Comparison of ENCODE assay signal across 23 cellular contexts in genomic region chr2:79849241-79849640, GRCh38.
DNase-seq lines count a peak whose midpoint lies in the region; ATAC-seq, FAIRE-seq and TF ChIP-seq lines count a peak whose summit lies in the region.
"Had no signal": no experiment of that assay in that cellular context is flagged by ENCODE, and none has a peak within 500 bp of the region (broad histone marks: within the 10 kb centered on the region; RNA-seq: fewer than 3 reads in every experiment).

No MANE protein-coding gene starts in this region.

- H3K4me1 Mint-ChIP-seq in GM23338 (peaks cover 39% of the 10 kb centered on the region), neural progenitor cell (peaks cover 20% of the 10 kb centered on the region)
- H3K4me1 Mint-ChIP-seq: B cell had no signal

- H4K5ac ChIP-seq in H1 (ENCODE audit: insufficient read length, low read depth, low read length), result no peak overlapping the region

- no peak overlapping the region for H2BK5ac ChIP-seq in H1 (ENCODE audit: low read depth, low read length)

- no peak overlapping the region for H2BK12ac ChIP-seq in H1 (ENCODE audit: low read depth, low read length)

- no peak overlapping the region for H2BK15ac ChIP-seq in H1 (ENCODE audit: low read length)

- H3K14ac ChIP-seq in H1 (ENCODE audit: insufficient read length), result no peak overlapping the region

- H3F3A ChIP-seq in GM23338 (replicated peaks; ENCODE audit: low read depth) (no peaks in the 10 kb centered on the region), neural progenitor cell (ENCODE audit: low read depth) (no peaks in the 10 kb centered on the region)

- peak; percentile 83 for ATAC-seq in GM23338
- ATAC-seq: A549; CD8-positive, alpha-beta T cell had no signal

- no peak for TF ChIP-seq EP300 in H1 (IDR thresholded peaks at IDR 0.05; ENCODE audit: borderline replicate concordance in 1 of 2, low read depth in 2 of 2, low read length in 2 of 2)

- no peak overlapping the region for H3K4me3 Mint-ChIP-seq in GM23338
- no peak overlapping the region for H3K4me3 Mint-ChIP-seq in neural progenitor cell
- H3K4me3 Mint-ChIP-seq: B cell; CD4-positive, alpha-beta T cell; CD8-positive, alpha-beta T cell had no signal

- H2AFZ ChIP-seq in GM23338 (no peak overlapping the region), H1 (ENCODE audit: low read length) (no peak overlapping the region), neural progenitor cell (replicated peaks) (no peak overlapping the region)

- TF ChIP-seq POLR2A in H1 (IDR thresholded peaks at IDR 0.05; ENCODE audit: control extremely low read depth in 1 of 2, low read depth in 2 of 2, low read length in 2 of 2), result no peak

- DNase-seq in GM23338 (ENCODE audit: low spot score) (no peak), NT2/D1 (ENCODE audit: low read depth, low spot score) (peak; percentile 25), H1 (ENCODE audit: low read depth in 1 of 2, low spot score in 2 of 2) (no peak), neural progenitor cell (ENCODE audit: low spot score) (no peak), NCI-H187 (lab: John Stamatoyannopoulos, UW) (no peak), NAMALWA (ENCODE audit: low spot score) (no peak)
- DNase-seq in stimulated activated CD4-positive, alpha-beta T cell treated with anti-CD3 and anti-CD28 coated beads, Interleukin-15, amount 100 ng/mL, for 24 hours, result no peak
- DNase-seq: AML-193; Caco-2; Calu3; CD4-positive, alpha-beta T cell; CD8-positive, alpha-beta T cell; DMS79 treated with DMSO at 0.1 percent for 48 hours; GF-D8 had no signal

- H3K4me3 ChIP-seq in GM23338, result no peak overlapping the region
- H3K4me3 ChIP-seq in NT2/D1 (ENCODE audit: insufficient read length, low read depth), result no peak overlapping the region
- no peak overlapping the region for H3K4me3 ChIP-seq in H1 (ENCODE audit: extremely low read depth in 1 of 4, insufficient read depth in 2 of 4, low read depth in 3 of 4, low read length in 4 of 4)
- H3K4me3 ChIP-seq in neural progenitor cell, result no peak overlapping the region
- H3K4me3 ChIP-seq: A549; BLaER1 treated with 17β-estradiol and CSF1 and Interleukin-3, amounts not matched to agents 10 nM and 100 nM had no signal

- CTCF ChIA-PET in H1 (lab: Charles Lee; ENCODE audit: partially characterized antibody), result interaction anchor here (0.7 to 1.2 kb wide), 2 partner anchors 15 to 604 kb away, joined by 3 read pairs; no protein-coding TSS in a partner anchor

- H3K56ac ChIP-seq in H1 (replicated peaks; ENCODE audit: insufficient read length, low read depth, low read length), result no peak overlapping the region

- no peaks in the 10 kb centered on the region for H3K79me1 ChIP-seq in H1 (ENCODE audit: low read depth, low read length)

- peaks cover 6% of the 10 kb centered on the region; the same call in 1 of the 2 replicates for H3K9me2 ChIP-seq in GM23338 (ENCODE audit: insufficient read depth)

- no peak overlapping the region for H3K4ac ChIP-seq in H1 (replicated peaks; ENCODE audit: insufficient read length, low read depth, low read length)

- H4K20me1 ChIP-seq in GM23338 (replicated peaks; ENCODE audit: insufficient read depth), result no peaks in the 10 kb centered on the region
- H4K20me1 ChIP-seq in H1 (replicated peaks in 1 of 2; ENCODE audit: control insufficient read depth in 1 of 2, insufficient read depth in 2 of 2, low read length in 2 of 2), result no peaks in the 10 kb centered on the region
- H4K20me1 ChIP-seq in neural progenitor cell (ENCODE audit: low read depth), result no peaks in the 10 kb centered on the region
- H4K20me1 ChIP-seq: BLaER1 treated with 17β-estradiol and CSF1 and Interleukin-3, amounts not matched to agents 10 nM and 100 nM had no signal

- H3K9ac ChIP-seq in NT2/D1 (ENCODE audit: insufficient read length, low read depth) (no peak overlapping the region), H1 (replicated peaks in 1 of 4; ENCODE audit: extremely low read depth in 1 of 4, low read depth in 3 of 4, low read length in 3 of 4) (no peak overlapping the region), neural progenitor cell (no peak overlapping the region)
- H3K9ac ChIP-seq: BLaER1 treated with 17β-estradiol and CSF1 and Interleukin-3, amounts not matched to agents 10 nM and 100 nM had no signal

- TF ChIP-seq RAD21 in H1 (IDR thresholded peaks at IDR 0.05 in 1 of 2, conservative IDR thresholded peaks at IDR 0.05 in 1 of 2; ENCODE audit: low read depth in 2 of 2, low read length in 2 of 2), result no peak

- POLR2A ChIA-PET in H1 (lab: Charles Lee; ENCODE audit: partially characterized antibody), result no interaction called here

- H4K91ac ChIP-seq in H1 (replicated peaks; ENCODE audit: insufficient read length, low read length), result no peak overlapping the region

- H3K4me2 ChIP-seq in GM23338, result peak overlapping the region; percentile 27
- H3K4me2 ChIP-seq in H1 (ENCODE audit: insufficient read depth in 1 of 2, low read depth in 2 of 2, low read length in 2 of 2), result peak overlapping the region; percentile 1 to 36; a peak in 2 of 4 replicates
- peak overlapping the region; percentile 11 for H3K4me2 ChIP-seq in neural progenitor cell
- H3K4me2 ChIP-seq: A549; BLaER1 treated with 17β-estradiol and CSF1 and Interleukin-3, amounts not matched to agents 10 nM and 100 nM had no signal

- no peak overlapping the region for H2BK20ac ChIP-seq in H1 (ENCODE audit: low read length)

- no peak overlapping the region for H2BK120ac ChIP-seq in H1 (replicated peaks; ENCODE audit: low read depth, low read length)

- H3K9me3 ChIP-seq in NT2/D1 (ENCODE audit: insufficient read depth, low read length) (no peaks in the 10 kb centered on the region), H1 (ENCODE audit: insufficient read depth in 2 of 2, low read depth in 1 of 2, low read length in 1 of 2) (no peaks in the 10 kb centered on the region), neural progenitor cell (ENCODE audit: low read depth) (no peaks in the 10 kb centered on the region)
- H3K9me3 ChIP-seq: BLaER1 treated with 17β-estradiol and CSF1 and Interleukin-3, amounts not matched to agents 10 nM and 100 nM; Caco-2 had no signal

- H3K4me1 ChIP-seq in GM23338 (ENCODE audit: insufficient read depth) (peaks cover 20% of the 10 kb centered on the region), NT2/D1 (ENCODE audit: insufficient read depth, insufficient read length) (no peaks in the 10 kb centered on the region), H1 (replicated peaks in 1 of 4; ENCODE audit: control insufficient read depth in 3 of 4, insufficient read depth in 4 of 4, low read length in 3 of 4) (peaks cover 0 to 11% (median 3%) of the 10 kb centered on the region in 4 experiments; a peak in 3 of 7 replicates), neural progenitor cell (peaks cover 13% of the 10 kb centered on the region)
- H3K4me1 ChIP-seq: A549; BLaER1 treated with 17β-estradiol and CSF1 and Interleukin-3, amounts not matched to agents 10 nM and 100 nM; Caco-2 had no signal

- no peak overlapping the region for H4K8ac ChIP-seq in H1 (ENCODE audit: extremely low read depth, insufficient read depth, low read length)

- no peaks in the 10 kb centered on the region for H3K36me3 ChIP-seq in GM23338 (ENCODE audit: insufficient read depth)
- no peaks in the 10 kb centered on the region for H3K36me3 ChIP-seq in NT2/D1 (ENCODE audit: insufficient read depth, insufficient read length, low read length)
- no peaks in the 10 kb centered on the region for H3K36me3 ChIP-seq in H1 (ENCODE audit: control insufficient read depth in 2 of 4, insufficient read depth in 4 of 4, low read length in 3 of 4)
- H3K36me3 ChIP-seq in neural progenitor cell, result no peaks in the 10 kb centered on the region
- H3K36me3 ChIP-seq: BLaER1 treated with 17β-estradiol and CSF1 and Interleukin-3, amounts not matched to agents 10 nM and 100 nM had no signal

- H3K27ac Mint-ChIP-seq in GM23338 (no peak overlapping the region), neural progenitor cell (peak overlapping the region; percentile 53)
- H3K27ac Mint-ChIP-seq: B cell; CD4-positive, alpha-beta T cell; CD8-positive, alpha-beta T cell had no signal

- no peaks in the 10 kb centered on the region for H3K23me2 ChIP-seq in H1 (ENCODE audit: low read depth, low read length)

- no peaks in the 10 kb centered on the region for H3K27me3 Mint-ChIP-seq in GM23338 (ENCODE audit: insufficient read depth, low read depth, poor library complexity)
- H3K27me3 Mint-ChIP-seq in neural progenitor cell (ENCODE audit: insufficient read depth, low read depth), result no peaks in the 10 kb centered on the region
- H3K27me3 Mint-ChIP-seq: B cell; CD4-positive, alpha-beta T cell had no signal

- H3K23ac ChIP-seq in H1 (ENCODE audit: insufficient read length), result no peak overlapping the region

- H3K36me3 Mint-ChIP-seq in GM23338 (ENCODE audit: low read depth) (peaks cover 6% of the 10 kb centered on the region; the same call in 1 of the 3 replicates), neural progenitor cell (peaks cover 5% of the 10 kb centered on the region)
- H3K36me3 Mint-ChIP-seq: CD8-positive, alpha-beta T cell had no signal

- no peak overlapping the region for H3K18ac ChIP-seq in H1 (ENCODE audit: extremely low read depth, low read length)

- TF ChIP-seq CTCF in GM23338 (conservative IDR thresholded peaks at IDR 0.05; ENCODE audit: low read depth in 2 of 2) (no peak), H1 (IDR thresholded peaks at IDR 0.05; ENCODE audit: control extremely low read depth in 1 of 3, insufficient read depth in 1 of 3, low read depth in 1 of 3, low read length in 3 of 3) (no peak), neural progenitor cell (IDR thresholded peaks at IDR 0.05) (no peak)

- no peaks in the 10 kb centered on the region for H3K79me2 ChIP-seq in GM23338 (replicated peaks; ENCODE audit: insufficient read depth)
- H3K79me2 ChIP-seq in H1 (ENCODE audit: control insufficient read depth in 1 of 2, insufficient read depth in 2 of 2, low read length in 2 of 2), result no peaks in the 10 kb centered on the region
- H3K79me2 ChIP-seq in neural progenitor cell (ENCODE audit: low read depth), result no peaks in the 10 kb centered on the region

- H3K27me3 ChIP-seq in GM23338 (ENCODE audit: insufficient read depth) (no peaks in the 10 kb centered on the region), NT2/D1 (ENCODE audit: insufficient read depth, insufficient read length) (no peaks in the 10 kb centered on the region), H1 (replicated peaks in 1 of 4; ENCODE audit: control insufficient read depth in 3 of 4, extremely low read depth in 1 of 4, insufficient read depth in 3 of 4, low read length in 3 of 4) (no peaks in the 10 kb centered on the region), neural progenitor cell (no peaks in the 10 kb centered on the region)
- H3K27me3 ChIP-seq: BLaER1 treated with 17β-estradiol and CSF1 and Interleukin-3, amounts not matched to agents 10 nM and 100 nM had no signal

- H3K27ac ChIP-seq in GM23338 (ENCODE audit: low read depth) (peak overlapping the region; percentile 47), H1 (ENCODE audit: low read depth, low read length) (no peak overlapping the region), neural progenitor cell (no peak overlapping the region)
- H3K27ac ChIP-seq: 22Rv1; A549; BLaER1 treated with 17β-estradiol and CSF1 and Interleukin-3, amounts not matched to agents 10 nM and 100 nM; C4-2B had no signal

- peak; percentile 36 for FAIRE-seq in H1 (lab: Jason Lieb, UNC)
- FAIRE-seq: A549, D721Med, G401.6, GM12891, GM19239 had no signal

- H2AK5ac ChIP-seq in H1 (ENCODE audit: low read depth, low read length), result no peak overlapping the region

- no peaks in the 10 kb centered on the region; the same call in 2 of the 3 replicates for H3K9me3 Mint-ChIP-seq in GM23338
- no peaks in the 10 kb centered on the region for H3K9me3 Mint-ChIP-seq in neural progenitor cell

TF ChIP-seq in H1, 55 proteins besides CTCF, POLR2A, EP300 and RAD21 (continues in another document):
- no peak for TF ChIP-seq CHD2 (IDR thresholded peaks at IDR 0.05; ENCODE audit: low read length)
